In the genomic region with DNA sequence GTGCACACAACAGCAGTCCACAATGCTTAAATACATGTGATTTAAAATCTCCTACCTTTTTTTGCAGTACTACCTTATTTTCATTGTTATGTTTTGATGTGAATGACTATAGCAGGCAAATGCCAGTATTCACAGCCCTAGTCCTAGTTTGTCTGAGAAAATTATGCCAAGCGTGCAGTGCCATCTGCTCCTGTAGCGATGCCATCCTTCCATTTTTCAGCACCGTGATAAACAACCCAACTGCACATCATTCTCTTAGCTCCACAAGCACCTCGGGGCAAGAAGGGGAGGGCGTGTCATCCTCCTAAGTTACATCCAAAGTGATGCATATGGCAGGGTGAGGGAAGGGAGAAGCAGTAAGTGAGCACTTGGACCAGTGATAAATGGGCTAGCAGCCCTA, we compare ENCODE assay signal across 15 cellular contexts.
"Had no signal": no experiment of that assay in that cellular context is flagged by ENCODE, and none has a peak within 500 bp of the region (broad histone marks: within the 10 kb centered on the region; RNA-seq: fewer than 3 reads in every experiment).

No MANE protein-coding gene starts in this region.

- ATAC-seq: left cardiac atrium; natural killer cell treated with Interleukin-12 subunit alpha and Interleukin-12 subunit beta and Interleukin-15 and Interleukin-18, amount 100 ng/mL, for 72 hours; right cardiac atrium had no signal

- FAIRE-seq: kidney had no signal

- DNase-seq: effector CD8-positive, alpha-beta T cell; foreskin melanocyte; kidney; left cardiac atrium; left ventricle myocardium inferior; mesenchymal stem cell; midbrain; nucleus accumbens; ovary; right cardiac atrium; stimulated activated CD4-positive, alpha-beta T cell treated with anti-CD3 and anti-CD28 coated beads, Interleukin-2, amount 100 ng/mL, for 48 hours; stimulated activated naive CD4-positive, alpha-beta T cell treated with Interleukin-2 at 50 U/mL for 16 hours; tibial artery; upper lobe of left lung had no signal
